In the genomic region with DNA sequence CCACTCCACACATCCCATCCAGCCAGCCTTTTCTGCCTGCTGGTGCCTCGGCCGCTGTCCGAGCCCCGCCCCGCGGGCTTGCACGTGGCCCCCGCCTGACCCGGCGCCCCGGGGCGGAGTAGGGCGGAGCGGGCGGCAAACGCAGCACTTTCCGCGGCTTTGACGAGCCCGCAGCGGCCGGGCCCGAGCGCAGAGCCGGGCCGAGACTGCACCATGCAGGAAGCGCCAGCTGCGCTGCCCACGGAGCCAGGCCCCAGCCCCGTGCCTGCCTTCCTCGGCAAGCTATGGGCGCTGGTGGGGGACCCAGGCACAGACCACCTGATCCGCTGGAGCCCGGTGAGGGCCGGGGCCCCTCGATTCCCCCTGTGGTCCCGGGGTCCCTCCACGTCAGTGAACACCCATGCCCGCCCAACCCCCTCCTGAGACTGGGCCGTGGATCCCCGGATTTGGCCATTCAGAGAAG, we compare ENCODE assay signal across 1 cellular context.
A peak's percentile ranks its signal among the peaks of the same experiment; 100 is the strongest.
TF ChIP-seq lines count a peak whose summit lies in the region.

A gene with protein sequence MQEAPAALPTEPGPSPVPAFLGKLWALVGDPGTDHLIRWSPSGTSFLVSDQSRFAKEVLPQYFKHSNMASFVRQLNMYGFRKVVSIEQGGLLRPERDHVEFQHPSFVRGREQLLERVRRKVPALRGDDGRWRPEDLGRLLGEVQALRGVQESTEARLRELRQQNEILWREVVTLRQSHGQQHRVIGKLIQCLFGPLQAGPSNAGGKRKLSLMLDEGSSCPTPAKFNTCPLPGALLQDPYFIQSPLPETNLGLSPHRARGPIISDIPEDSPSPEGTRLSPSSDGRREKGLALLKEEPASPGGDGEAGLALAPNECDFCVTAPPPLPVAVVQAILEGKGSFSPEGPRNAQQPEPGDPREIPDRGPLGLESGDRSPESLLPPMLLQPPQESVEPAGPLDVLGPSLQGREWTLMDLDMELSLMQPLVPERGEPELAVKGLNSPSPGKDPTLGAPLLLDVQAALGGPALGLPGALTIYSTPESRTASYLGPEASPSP (plus strand): TSS at position 147 of the 463 bp plus-strand sequence. CDS start 67 bp downstream, at position 214.

TF ChIP-seq in HepG2, 621 proteins besides CTCF, POLR2A, EP300 and RAD21 (continued from another document):
- TF ChIP-seq, protein P1, sequence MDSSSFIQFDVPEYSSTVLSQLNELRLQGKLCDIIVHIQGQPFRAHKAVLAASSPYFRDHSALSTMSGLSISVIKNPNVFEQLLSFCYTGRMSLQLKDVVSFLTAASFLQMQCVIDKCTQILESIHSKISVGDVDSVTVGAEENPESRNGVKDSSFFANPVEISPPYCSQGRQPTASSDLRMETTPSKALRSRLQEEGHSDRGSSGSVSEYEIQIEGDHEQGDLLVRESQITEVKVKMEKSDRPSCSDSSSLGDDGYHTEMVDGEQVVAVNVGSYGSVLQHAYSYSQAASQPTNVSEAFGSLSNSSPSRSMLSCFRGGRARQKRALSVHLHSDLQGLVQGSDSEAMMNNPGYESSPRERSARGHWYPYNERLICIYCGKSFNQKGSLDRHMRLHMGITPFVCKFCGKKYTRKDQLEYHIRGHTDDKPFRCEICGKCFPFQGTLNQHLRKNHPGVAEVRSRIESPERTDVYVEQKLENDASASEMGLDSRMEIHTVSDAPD (CRISPR knock-in tag; IDR thresholded peaks at IDR 0.05) = peak; percentile 77
- TF ChIP-seq SMYD3 (CRISPR knock-in tag; IDR thresholded peaks at IDR 0.05) (peak; percentile 65; the same call in 1 of the 2 replicates), MIXL1 (CRISPR knock-in tag; IDR thresholded peaks at IDR 0.05) (peak; percentile 60; the same call in 1 of the 2 replicates), MED8 (CRISPR knock-in tag; IDR thresholded peaks at IDR 0.05; ENCODE audit: insufficient replicate concordance) (peak; percentile 80), CBX1 (IDR thresholded peaks at IDR 0.05; ENCODE audit: low read depth) (peak; percentile 41), ZNF605 (CRISPR knock-in tag; IDR thresholded peaks at IDR 0.05) (peak; percentile 26; the same call in 1 of the 2 replicates), NBN (conservative IDR thresholded peaks at IDR 0.05) (no peak), ZNF367 (CRISPR knock-in tag; IDR thresholded peaks at IDR 0.05; ENCODE audit: borderline replicate concordance) (peak; percentile 84; the same call in 1 of the 2 replicates), ZNF263 (CRISPR knock-in tag; IDR thresholded peaks at IDR 0.05) (peak; percentile 77), MATR3 (CRISPR knock-in tag; IDR thresholded peaks at IDR 0.05) (no peak), BRD4 (CRISPR knock-in tag; IDR thresholded peaks at IDR 0.05) (no peak), ZFP36L1 (CRISPR knock-in tag; IDR thresholded peaks at IDR 0.05) (peak; percentile 84; the same call in 1 of the 2 replicates), TAF15 (IDR thresholded peaks at IDR 0.05; ENCODE audit: low read depth, low read length, poor library complexity, severe bottlenecking) (peak; percentile 46)
- TF ChIP-seq, protein P2, sequence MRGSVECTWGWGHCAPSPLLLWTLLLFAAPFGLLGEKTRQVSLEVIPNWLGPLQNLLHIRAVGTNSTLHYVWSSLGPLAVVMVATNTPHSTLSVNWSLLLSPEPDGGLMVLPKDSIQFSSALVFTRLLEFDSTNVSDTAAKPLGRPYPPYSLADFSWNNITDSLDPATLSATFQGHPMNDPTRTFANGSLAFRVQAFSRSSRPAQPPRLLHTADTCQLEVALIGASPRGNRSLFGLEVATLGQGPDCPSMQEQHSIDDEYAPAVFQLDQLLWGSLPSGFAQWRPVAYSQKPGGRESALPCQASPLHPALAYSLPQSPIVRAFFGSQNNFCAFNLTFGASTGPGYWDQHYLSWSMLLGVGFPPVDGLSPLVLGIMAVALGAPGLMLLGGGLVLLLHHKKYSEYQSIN (CRISPR knock-in tag; IDR thresholded peaks at IDR 0.05; ENCODE audit: borderline replicate concordance) = no peak
- TF ChIP-seq, protein P3, sequence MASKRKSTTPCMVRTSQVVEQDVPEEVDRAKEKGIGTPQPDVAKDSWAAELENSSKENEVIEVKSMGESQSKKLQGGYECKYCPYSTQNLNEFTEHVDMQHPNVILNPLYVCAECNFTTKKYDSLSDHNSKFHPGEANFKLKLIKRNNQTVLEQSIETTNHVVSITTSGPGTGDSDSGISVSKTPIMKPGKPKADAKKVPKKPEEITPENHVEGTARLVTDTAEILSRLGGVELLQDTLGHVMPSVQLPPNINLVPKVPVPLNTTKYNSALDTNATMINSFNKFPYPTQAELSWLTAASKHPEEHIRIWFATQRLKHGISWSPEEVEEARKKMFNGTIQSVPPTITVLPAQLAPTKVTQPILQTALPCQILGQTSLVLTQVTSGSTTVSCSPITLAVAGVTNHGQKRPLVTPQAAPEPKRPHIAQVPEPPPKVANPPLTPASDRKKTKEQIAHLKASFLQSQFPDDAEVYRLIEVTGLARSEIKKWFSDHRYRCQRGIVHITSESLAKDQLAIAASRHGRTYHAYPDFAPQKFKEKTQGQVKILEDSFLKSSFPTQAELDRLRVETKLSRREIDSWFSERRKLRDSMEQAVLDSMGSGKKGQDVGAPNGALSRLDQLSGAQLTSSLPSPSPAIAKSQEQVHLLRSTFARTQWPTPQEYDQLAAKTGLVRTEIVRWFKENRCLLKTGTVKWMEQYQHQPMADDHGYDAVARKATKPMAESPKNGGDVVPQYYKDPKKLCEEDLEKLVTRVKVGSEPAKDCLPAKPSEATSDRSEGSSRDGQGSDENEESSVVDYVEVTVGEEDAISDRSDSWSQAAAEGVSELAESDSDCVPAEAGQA (IDR thresholded peaks at IDR 0.05; ENCODE audit: low read depth) = peak; percentile 57; the same call in 1 of the 2 replicates
- TF ChIP-seq, protein P3 (CRISPR knock-in tag; IDR thresholded peaks at IDR 0.05; ENCODE audit: borderline replicate concordance) = peak; percentile 76; the same call in 1 of the 2 replicates
- TF ChIP-seq, protein P4, sequence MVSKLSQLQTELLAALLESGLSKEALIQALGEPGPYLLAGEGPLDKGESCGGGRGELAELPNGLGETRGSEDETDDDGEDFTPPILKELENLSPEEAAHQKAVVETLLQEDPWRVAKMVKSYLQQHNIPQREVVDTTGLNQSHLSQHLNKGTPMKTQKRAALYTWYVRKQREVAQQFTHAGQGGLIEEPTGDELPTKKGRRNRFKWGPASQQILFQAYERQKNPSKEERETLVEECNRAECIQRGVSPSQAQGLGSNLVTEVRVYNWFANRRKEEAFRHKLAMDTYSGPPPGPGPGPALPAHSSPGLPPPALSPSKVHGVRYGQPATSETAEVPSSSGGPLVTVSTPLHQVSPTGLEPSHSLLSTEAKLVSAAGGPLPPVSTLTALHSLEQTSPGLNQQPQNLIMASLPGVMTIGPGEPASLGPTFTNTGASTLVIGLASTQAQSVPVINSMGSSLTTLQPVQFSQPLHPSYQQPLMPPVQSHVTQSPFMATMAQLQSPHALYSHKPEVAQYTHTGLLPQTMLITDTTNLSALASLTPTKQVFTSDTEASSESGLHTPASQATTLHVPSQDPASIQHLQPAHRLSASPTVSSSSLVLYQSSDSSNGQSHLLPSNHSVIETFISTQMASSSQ (IDR thresholded peaks at IDR 0.05; ENCODE audit: low read depth) = no peak; the same call in 1 of the 2 replicates
- TF ChIP-seq, protein P4 (CRISPR knock-in tag; IDR thresholded peaks at IDR 0.05; ENCODE audit: borderline replicate concordance) = 0 out of 2 replicates have a peak, but pooled peaks have one; percentile 78
- TF ChIP-seq, protein P5, sequence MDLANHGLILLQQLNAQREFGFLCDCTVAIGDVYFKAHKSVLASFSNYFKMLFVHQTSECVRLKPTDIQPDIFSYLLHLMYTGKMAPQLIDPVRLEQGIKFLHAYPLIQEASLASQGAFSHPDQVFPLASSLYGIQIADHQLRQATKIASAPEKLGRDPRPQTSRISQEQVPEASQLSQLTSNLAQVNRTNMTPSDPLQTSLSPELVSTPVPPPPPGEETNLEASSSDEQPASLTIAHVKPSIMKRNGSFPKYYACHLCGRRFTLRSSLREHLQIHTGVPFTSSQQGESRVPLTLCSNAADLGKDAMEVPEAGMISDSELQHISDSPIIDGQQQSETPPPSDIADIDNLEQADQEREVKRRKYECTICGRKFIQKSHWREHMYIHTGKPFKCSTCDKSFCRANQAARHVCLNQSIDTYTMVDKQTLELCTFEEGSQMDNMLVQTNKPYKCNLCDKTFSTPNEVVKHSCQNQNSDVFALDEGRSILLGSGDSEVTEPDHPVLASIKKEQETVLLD (CRISPR knock-in tag; IDR thresholded peaks at IDR 0.05; ENCODE audit: low read depth) = peak; percentile 89
TF ChIP-seq in HepG2: peak in this region for 323.
